Comparison of ENCODE assay signal across 2 cellular contexts in genomic region chr9:137168575-137168906, GRCh38.
TF ChIP-seq lines count a peak whose summit lies in the region.

No MANE protein-coding gene starts in this region.

TF ChIP-seq in SK-N-SH, 30 proteins besides CTCF, POLR2A, EP300 and RAD21 (continued from another document):
- TF ChIP-seq, protein P1, sequence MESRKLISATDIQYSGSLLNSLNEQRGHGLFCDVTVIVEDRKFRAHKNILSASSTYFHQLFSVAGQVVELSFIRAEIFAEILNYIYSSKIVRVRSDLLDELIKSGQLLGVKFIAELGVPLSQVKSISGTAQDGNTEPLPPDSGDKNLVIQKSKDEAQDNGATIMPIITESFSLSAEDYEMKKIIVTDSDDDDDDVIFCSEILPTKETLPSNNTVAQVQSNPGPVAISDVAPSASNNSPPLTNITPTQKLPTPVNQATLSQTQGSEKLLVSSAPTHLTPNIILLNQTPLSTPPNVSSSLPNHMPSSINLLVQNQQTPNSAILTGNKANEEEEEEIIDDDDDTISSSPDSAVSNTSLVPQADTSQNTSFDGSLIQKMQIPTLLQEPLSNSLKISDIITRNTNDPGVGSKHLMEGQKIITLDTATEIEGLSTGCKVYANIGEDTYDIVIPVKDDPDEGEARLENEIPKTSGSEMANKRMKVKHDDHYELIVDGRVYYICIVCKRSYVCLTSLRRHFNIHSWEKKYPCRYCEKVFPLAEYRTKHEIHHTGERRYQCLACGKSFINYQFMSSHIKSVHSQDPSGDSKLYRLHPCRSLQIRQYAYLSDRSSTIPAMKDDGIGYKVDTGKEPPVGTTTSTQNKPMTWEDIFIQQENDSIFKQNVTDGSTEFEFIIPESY (IDR thresholded peaks at IDR 0.05; ENCODE audit: borderline replicate concordance, low read depth), result no peak
- no peak for TF ChIP-seq FOXM1 (IDR thresholded peaks at IDR 0.05; ENCODE audit: low read depth)

TF ChIP-seq in SK-N-SH treated with all-trans-retinoic acid at 6 μM for 48 hours, 23 proteins besides CTCF, POLR2A, EP300 and RAD21 (continued from another document):
- TF ChIP-seq POU6F1 (CRISPR knock-in tag; IDR thresholded peaks at IDR 0.05; ENCODE audit: borderline replicate concordance, low read depth) (no peak), ARNTL (CRISPR knock-in tag; IDR thresholded peaks at IDR 0.05; ENCODE audit: borderline replicate concordance, low read depth) (no peak)
